In genomic region chr20:41540459-41540858, GRCh38 we compare ENCODE assay signal across 1 cellular context.
TF ChIP-seq lines count a peak whose summit lies in the region.

No MANE protein-coding gene starts in this region.

TF ChIP-seq in HepG2, 621 proteins besides CTCF, POLR2A, EP300 and RAD21 (continued from another document and continues in another):
- TF ChIP-seq HES4 (CRISPR knock-in tag; IDR thresholded peaks at IDR 0.05; ENCODE audit: borderline replicate concordance) (no peak), ZNF296 (CRISPR knock-in tag; conservative IDR thresholded peaks at IDR 0.05) (no peak), MXD4 (CRISPR knock-in tag; IDR thresholded peaks at IDR 0.05) (peak; percentile 18; the same call in 1 of the 2 replicates), IRF2 (CRISPR knock-in tag; IDR thresholded peaks at IDR 0.05) (0 out of 2 replicates have a peak, but pooled peaks have one; percentile 21), TEAD3 (CRISPR knock-in tag; optimal IDR thresholded peaks at IDR 0.05; ENCODE audit: borderline replicate concordance) (peak; percentile 48), KLF9 (CRISPR knock-in tag; IDR thresholded peaks at IDR 0.05; ENCODE audit: low read depth) (no peak), SAP130 (CRISPR knock-in tag; IDR thresholded peaks at IDR 0.05; ENCODE audit: low read depth) (peak; percentile 25; the same call in 1 of the 2 replicates), NONO (IDR thresholded peaks at IDR 0.05) (no peak), NONO (CRISPR knock-in tag; conservative IDR thresholded peaks at IDR 0.05) (no peak), MAZ (IDR thresholded peaks at IDR 0.05; ENCODE audit: borderline replicate concordance, low read depth, low read length) (no peak), MAZ (CRISPR knock-in tag; IDR thresholded peaks at IDR 0.05; ENCODE audit: low read depth) (no peak), EZH2 (conservative IDR thresholded peaks at IDR 0.05; ENCODE audit: low read depth, low read length) (no peak), ZFP36L1 (CRISPR knock-in tag; IDR thresholded peaks at IDR 0.05) (0 out of 2 replicates have a peak, but pooled peaks have one; percentile 44), ZNF333 (CRISPR knock-in tag; IDR thresholded peaks at IDR 0.05; ENCODE audit: borderline replicate concordance) (no peak), BRCA1 (CRISPR knock-in tag; IDR thresholded peaks at IDR 0.05) (no peak), SMAD3 (CRISPR knock-in tag; IDR thresholded peaks at IDR 0.05) (no peak), ZNF644 (CRISPR knock-in tag; IDR thresholded peaks at IDR 0.05; ENCODE audit: low read depth) (peak; percentile 90), ZNF354B (CRISPR knock-in tag; IDR thresholded peaks at IDR 0.05) (0 out of 2 replicates have a peak, but pooled peaks have one; percentile 27), NFRKB (IDR thresholded peaks at IDR 0.05) (no peak), ZNF205 (CRISPR knock-in tag; IDR thresholded peaks at IDR 0.05) (no peak), HNRNPL (IDR thresholded peaks at IDR 0.05; ENCODE audit: low read depth, low read length) (no peak), AHDC1 (CRISPR knock-in tag; IDR thresholded peaks at IDR 0.05; ENCODE audit: borderline replicate concordance) (0 out of 2 replicates have a peak, but pooled peaks have one; percentile 10), ZNF432 (CRISPR knock-in tag; IDR thresholded peaks at IDR 0.05; ENCODE audit: borderline replicate concordance) (no peak), ZNF562 (CRISPR knock-in tag; IDR thresholded peaks at IDR 0.05; ENCODE audit: borderline replicate concordance) (no peak), IKZF1 (IDR thresholded peaks at IDR 0.05) (no peak), ZNF503 (CRISPR knock-in tag; IDR thresholded peaks at IDR 0.05) (no peak), AKNA (CRISPR knock-in tag; IDR thresholded peaks at IDR 0.05; ENCODE audit: borderline replicate concordance) (no peak), FOXP1 (IDR thresholded peaks at IDR 0.05) (no peak), FOXP1 (CRISPR knock-in tag; IDR thresholded peaks at IDR 0.05) (peak; percentile 26; the same call in 1 of the 2 replicates), ATF7 (IDR thresholded peaks at IDR 0.05) (no peak), ATF7 (CRISPR knock-in tag; IDR thresholded peaks at IDR 0.05) (no peak), ESRRA (CRISPR knock-in tag; IDR thresholded peaks at IDR 0.05; ENCODE audit: low read depth) (no peak), HOXA3 (CRISPR knock-in tag; IDR thresholded peaks at IDR 0.05) (no peak), ZKSCAN1 (IDR thresholded peaks at IDR 0.05; ENCODE audit: low read length) (no peak), GFI1 (CRISPR knock-in tag; IDR thresholded peaks at IDR 0.05; ENCODE audit: borderline replicate concordance) (no peak), LBX2 (CRISPR knock-in tag; IDR thresholded peaks at IDR 0.05; ENCODE audit: borderline replicate concordance) (no peak), ZNF746 (CRISPR knock-in tag; IDR thresholded peaks at IDR 0.05) (no peak), ZNF18 (CRISPR knock-in tag; IDR thresholded peaks at IDR 0.05; ENCODE audit: insufficient replicate concordance) (no peak), HCFC1 (IDR thresholded peaks at IDR 0.05; ENCODE audit: low read depth, low read length) (no peak), ZNF589 (CRISPR knock-in tag; conservative IDR thresholded peaks at IDR 0.05) (no peak), PLRG1 (conservative IDR thresholded peaks at IDR 0.05) (no peak), POGK (CRISPR knock-in tag; conservative IDR thresholded peaks at IDR 0.05) (no peak), ZNF550 (CRISPR knock-in tag; IDR thresholded peaks at IDR 0.05; ENCODE audit: borderline replicate concordance) (no peak), NFE2 (CRISPR knock-in tag; IDR thresholded peaks at IDR 0.05) (no peak), ZFYVE20 (CRISPR knock-in tag; IDR thresholded peaks at IDR 0.05; ENCODE audit: borderline replicate concordance, low read depth) (no peak), IKZF4 (CRISPR knock-in tag; IDR thresholded peaks at IDR 0.05; ENCODE audit: borderline replicate concordance, low read depth, not compliant biosample characterization) (no peak), TMF1 (CRISPR knock-in tag; IDR thresholded peaks at IDR 0.05; ENCODE audit: low read depth) (no peak), ZSCAN12 (CRISPR knock-in tag; IDR thresholded peaks at IDR 0.05) (no peak), ZMYM4 (CRISPR knock-in tag; IDR thresholded peaks at IDR 0.05) (peak; percentile 74), ZNF446 (CRISPR knock-in tag; IDR thresholded peaks at IDR 0.05) (no peak), CHD2 (IDR thresholded peaks at IDR 0.05; ENCODE audit: low read depth, low read length) (no peak), TOE1 (CRISPR knock-in tag; IDR thresholded peaks at IDR 0.05) (no peak), RARA (CRISPR knock-in tag; IDR thresholded peaks at IDR 0.05) (no peak), TFDP2 (CRISPR knock-in tag; IDR thresholded peaks at IDR 0.05) (no peak)
